2 cellular contexts compared by ENCODE assay signal in the genomic region with DNA sequence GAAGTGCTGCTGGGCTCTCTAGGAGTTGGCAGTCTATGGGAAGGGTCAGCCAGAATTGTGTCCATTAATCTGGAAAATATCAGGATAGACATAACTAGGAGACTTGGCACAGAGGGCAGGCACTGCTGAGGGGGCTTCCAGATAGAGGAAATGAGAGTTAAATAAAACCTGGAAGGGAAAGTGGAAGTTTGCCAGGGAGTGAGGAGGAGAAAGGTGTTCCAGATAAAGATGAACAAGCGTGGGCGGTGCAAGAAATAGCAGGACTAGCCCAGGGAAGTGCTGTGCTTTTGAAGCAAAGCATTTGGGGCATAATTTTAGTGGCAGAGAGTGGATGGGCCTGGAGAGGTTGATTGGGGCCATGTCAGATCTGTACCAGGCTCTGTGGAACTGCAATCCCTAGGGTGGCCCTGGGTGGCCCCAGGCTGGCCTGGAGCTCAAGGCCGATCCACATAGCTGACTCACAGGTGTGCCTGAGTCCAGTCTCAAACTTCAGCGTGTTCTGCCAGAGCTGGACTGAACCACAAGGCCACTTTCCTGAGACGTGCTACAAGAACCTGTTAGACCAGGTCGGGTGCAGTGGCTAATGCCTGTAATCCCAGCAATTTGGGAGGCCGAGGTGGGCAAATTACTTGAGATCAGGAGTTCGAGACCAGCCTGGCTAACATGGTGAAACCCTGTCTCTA.
TF ChIP-seq lines count a peak whose summit lies in the region.

No MANE protein-coding gene starts in this region.

TF ChIP-seq in GM23338, 12 proteins besides CTCF, POLR2A, EP300 and RAD21 (continued from another document and continues in another):
- TF ChIP-seq, protein P1, sequence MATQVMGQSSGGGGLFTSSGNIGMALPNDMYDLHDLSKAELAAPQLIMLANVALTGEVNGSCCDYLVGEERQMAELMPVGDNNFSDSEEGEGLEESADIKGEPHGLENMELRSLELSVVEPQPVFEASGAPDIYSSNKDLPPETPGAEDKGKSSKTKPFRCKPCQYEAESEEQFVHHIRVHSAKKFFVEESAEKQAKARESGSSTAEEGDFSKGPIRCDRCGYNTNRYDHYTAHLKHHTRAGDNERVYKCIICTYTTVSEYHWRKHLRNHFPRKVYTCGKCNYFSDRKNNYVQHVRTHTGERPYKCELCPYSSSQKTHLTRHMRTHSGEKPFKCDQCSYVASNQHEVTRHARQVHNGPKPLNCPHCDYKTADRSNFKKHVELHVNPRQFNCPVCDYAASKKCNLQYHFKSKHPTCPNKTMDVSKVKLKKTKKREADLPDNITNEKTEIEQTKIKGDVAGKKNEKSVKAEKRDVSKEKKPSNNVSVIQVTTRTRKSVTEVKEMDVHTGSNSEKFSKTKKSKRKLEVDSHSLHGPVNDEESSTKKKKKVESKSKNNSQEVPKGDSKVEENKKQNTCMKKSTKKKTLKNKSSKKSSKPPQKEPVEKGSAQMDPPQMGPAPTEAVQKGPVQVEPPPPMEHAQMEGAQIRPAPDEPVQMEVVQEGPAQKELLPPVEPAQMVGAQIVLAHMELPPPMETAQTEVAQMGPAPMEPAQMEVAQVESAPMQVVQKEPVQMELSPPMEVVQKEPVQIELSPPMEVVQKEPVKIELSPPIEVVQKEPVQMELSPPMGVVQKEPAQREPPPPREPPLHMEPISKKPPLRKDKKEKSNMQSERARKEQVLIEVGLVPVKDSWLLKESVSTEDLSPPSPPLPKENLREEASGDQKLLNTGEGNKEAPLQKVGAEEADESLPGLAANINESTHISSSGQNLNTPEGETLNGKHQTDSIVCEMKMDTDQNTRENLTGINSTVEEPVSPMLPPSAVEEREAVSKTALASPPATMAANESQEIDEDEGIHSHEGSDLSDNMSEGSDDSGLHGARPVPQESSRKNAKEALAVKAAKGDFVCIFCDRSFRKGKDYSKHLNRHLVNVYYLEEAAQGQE (IDR thresholded peaks at IDR 0.05; ENCODE audit: unreplicated experiment) = no peak
- TF ChIP-seq STAT1 (IDR thresholded peaks at IDR 0.05; ENCODE audit: unreplicated experiment) (no peak), POLR2AphosphoS5 (IDR thresholded peaks at IDR 0.05; ENCODE audit: low read depth) (no peak), ZNF331 (CRISPR knock-in tag; IDR thresholded peaks at IDR 0.05; ENCODE audit: low read depth) (no peak), JUNB (IDR thresholded peaks at IDR 0.05; ENCODE audit: unreplicated experiment) (no peak), EZH2phosphoT487 (IDR thresholded peaks at IDR 0.05; ENCODE audit: unreplicated experiment) (no peak)
- TF ChIP-seq, protein P2, sequence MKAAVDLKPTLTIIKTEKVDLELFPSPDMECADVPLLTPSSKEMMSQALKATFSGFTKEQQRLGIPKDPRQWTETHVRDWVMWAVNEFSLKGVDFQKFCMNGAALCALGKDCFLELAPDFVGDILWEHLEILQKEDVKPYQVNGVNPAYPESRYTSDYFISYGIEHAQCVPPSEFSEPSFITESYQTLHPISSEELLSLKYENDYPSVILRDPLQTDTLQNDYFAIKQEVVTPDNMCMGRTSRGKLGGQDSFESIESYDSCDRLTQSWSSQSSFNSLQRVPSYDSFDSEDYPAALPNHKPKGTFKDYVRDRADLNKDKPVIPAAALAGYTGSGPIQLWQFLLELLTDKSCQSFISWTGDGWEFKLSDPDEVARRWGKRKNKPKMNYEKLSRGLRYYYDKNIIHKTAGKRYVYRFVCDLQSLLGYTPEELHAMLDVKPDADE (IDR thresholded peaks at IDR 0.05) = no peak
- TF ChIP-seq, protein P3, sequence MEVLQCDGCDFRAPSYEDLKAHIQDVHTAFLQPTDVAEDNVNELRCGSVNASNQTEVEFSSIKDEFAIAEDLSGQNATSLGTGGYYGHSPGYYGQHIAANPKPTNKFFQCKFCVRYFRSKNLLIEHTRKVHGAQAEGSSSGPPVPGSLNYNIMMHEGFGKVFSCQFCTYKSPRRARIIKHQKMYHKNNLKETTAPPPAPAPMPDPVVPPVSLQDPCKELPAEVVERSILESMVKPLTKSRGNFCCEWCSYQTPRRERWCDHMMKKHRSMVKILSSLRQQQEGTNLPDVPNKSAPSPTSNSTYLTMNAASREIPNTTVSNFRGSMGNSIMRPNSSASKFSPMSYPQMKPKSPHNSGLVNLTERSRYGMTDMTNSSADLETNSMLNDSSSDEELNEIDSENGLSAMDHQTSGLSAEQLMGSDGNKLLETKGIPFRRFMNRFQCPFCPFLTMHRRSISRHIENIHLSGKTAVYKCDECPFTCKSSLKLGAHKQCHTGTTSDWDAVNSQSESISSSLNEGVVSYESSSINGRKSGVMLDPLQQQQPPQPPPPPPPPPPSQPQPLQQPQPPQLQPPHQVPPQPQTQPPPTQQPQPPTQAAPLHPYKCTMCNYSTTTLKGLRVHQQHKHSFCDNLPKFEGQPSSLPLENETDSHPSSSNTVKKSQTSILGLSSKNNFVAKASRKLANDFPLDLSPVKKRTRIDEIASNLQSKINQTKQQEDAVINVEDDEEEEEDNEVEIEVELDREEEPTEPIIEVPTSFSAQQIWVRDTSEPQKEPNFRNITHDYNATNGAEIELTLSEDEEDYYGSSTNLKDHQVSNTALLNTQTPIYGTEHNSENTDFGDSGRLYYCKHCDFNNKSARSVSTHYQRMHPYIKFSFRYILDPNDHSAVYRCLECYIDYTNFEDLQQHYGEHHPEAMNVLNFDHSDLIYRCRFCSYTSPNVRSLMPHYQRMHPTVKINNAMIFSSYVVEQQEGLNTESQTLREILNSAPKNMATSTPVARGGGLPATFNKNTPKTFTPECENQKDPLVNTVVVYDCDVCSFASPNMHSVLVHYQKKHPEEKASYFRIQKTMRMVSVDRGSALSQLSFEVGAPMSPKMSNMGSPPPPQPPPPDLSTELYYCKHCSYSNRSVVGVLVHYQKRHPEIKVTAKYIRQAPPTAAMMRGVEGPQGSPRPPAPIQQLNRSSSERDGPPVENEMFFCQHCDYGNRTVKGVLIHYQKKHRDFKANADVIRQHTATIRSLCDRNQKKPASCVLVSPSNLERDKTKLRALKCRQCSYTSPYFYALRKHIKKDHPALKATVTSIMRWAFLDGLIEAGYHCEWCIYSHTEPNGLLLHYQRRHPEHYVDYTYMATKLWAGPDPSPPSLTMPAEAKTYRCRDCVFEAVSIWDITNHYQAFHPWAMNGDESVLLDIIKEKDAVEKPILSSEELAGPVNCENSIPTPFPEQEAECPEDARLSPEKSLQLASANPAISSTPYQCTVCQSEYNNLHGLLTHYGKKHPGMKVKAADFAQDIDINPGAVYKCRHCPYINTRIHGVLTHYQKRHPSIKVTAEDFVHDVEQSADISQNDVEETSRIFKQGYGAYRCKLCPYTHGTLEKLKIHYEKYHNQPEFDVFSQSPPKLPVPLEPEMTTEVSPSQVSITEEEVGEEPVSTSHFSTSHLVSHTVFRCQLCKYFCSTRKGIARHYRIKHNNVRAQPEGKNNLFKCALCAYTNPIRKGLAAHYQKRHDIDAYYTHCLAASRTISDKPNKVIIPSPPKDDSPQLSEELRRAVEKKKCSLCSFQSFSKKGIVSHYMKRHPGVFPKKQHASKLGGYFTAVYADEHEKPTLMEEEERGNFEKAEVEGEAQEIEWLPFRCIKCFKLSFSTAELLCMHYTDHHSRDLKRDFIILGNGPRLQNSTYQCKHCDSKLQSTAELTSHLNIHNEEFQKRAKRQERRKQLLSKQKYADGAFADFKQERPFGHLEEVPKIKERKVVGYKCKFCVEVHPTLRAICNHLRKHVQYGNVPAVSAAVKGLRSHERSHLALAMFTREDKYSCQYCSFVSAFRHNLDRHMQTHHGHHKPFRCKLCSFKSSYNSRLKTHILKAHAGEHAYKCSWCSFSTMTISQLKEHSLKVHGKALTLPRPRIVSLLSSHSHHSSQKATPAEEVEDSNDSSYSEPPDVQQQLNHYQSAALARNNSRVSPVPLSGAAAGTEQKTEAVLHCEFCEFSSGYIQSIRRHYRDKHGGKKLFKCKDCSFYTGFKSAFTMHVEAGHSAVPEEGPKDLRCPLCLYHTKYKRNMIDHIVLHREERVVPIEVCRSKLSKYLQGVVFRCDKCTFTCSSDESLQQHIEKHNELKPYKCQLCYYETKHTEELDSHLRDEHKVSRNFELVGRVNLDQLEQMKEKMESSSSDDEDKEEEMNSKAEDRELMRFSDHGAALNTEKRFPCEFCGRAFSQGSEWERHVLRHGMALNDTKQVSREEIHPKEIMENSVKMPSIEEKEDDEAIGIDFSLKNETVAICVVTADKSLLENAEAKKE (CRISPR knock-in tag; IDR thresholded peaks at IDR 0.05) = no peak

TF ChIP-seq in SK-N-SH treated with all-trans-retinoic acid at 6 μM for 48 hours, 23 proteins besides CTCF, POLR2A, EP300 and RAD21 (continued from another document):
- TF ChIP-seq, protein P4, sequence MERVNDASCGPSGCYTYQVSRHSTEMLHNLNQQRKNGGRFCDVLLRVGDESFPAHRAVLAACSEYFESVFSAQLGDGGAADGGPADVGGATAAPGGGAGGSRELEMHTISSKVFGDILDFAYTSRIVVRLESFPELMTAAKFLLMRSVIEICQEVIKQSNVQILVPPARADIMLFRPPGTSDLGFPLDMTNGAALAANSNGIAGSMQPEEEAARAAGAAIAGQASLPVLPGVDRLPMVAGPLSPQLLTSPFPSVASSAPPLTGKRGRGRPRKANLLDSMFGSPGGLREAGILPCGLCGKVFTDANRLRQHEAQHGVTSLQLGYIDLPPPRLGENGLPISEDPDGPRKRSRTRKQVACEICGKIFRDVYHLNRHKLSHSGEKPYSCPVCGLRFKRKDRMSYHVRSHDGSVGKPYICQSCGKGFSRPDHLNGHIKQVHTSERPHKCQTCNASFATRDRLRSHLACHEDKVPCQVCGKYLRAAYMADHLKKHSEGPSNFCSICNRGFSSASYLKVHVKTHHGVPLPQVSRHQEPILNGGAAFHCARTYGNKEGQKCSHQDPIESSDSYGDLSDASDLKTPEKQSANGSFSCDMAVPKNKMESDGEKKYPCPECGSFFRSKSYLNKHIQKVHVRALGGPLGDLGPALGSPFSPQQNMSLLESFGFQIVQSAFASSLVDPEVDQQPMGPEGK (CRISPR knock-in tag; IDR thresholded peaks at IDR 0.05; ENCODE audit: borderline replicate concordance) = no peak
- TF ChIP-seq ISL1 (CRISPR knock-in tag; IDR thresholded peaks at IDR 0.05) (no peak), ZFP30 (CRISPR knock-in tag; IDR thresholded peaks at IDR 0.05) (no peak), ZNF565 (CRISPR knock-in tag; conservative IDR thresholded peaks at IDR 0.05; ENCODE audit: low read depth) (no peak), ZFP3 (CRISPR knock-in tag; IDR thresholded peaks at IDR 0.05) (no peak)
